In the genomic region with DNA sequence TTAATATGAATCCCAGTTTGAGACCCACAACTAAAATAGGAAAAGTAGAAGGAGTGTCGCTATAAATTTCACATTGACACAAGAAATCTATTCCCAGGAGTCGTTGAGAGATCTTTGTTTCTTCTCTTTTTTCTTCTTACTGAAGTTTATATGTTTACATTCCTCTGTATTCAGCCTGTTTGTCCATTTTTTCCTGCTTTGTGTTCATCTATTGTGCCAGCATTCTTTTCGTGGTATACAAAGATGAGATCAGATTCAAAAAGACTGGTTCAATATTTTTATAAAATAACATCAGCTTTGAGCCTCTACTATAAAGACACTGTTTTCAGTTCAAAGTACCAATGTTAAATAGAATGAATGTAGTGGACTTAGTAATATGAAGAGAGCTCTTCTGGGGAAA, we compare ENCODE assay signal across 1 cellular context.
TF ChIP-seq lines count a peak whose summit lies in the region.

No MANE protein-coding gene starts in this region.

TF ChIP-seq in HCT116, 20 proteins besides CTCF, POLR2A, EP300 and RAD21:
- TF ChIP-seq ZNF274 (IDR thresholded peaks at IDR 0.05; ENCODE audit: low read depth, low read length): no peak
- no peak for TF ChIP-seq EGR1 (IDR thresholded peaks at IDR 0.05; ENCODE audit: low read depth)
- TF ChIP-seq, protein P1, sequence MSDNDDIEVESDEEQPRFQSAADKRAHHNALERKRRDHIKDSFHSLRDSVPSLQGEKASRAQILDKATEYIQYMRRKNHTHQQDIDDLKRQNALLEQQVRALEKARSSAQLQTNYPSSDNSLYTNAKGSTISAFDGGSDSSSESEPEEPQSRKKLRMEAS (IDR thresholded peaks at IDR 0.05): no peak
- no peak for TF ChIP-seq SIN3A (IDR thresholded peaks at IDR 0.05; ENCODE audit: low read depth)
- no peak for TF ChIP-seq CEBPB (IDR thresholded peaks at IDR 0.05; ENCODE audit: low read depth)
- no peak for TF ChIP-seq POLR2AphosphoS5 (IDR thresholded peaks at IDR 0.05; ENCODE audit: low read depth, low read length)
- TF ChIP-seq, protein P2, sequence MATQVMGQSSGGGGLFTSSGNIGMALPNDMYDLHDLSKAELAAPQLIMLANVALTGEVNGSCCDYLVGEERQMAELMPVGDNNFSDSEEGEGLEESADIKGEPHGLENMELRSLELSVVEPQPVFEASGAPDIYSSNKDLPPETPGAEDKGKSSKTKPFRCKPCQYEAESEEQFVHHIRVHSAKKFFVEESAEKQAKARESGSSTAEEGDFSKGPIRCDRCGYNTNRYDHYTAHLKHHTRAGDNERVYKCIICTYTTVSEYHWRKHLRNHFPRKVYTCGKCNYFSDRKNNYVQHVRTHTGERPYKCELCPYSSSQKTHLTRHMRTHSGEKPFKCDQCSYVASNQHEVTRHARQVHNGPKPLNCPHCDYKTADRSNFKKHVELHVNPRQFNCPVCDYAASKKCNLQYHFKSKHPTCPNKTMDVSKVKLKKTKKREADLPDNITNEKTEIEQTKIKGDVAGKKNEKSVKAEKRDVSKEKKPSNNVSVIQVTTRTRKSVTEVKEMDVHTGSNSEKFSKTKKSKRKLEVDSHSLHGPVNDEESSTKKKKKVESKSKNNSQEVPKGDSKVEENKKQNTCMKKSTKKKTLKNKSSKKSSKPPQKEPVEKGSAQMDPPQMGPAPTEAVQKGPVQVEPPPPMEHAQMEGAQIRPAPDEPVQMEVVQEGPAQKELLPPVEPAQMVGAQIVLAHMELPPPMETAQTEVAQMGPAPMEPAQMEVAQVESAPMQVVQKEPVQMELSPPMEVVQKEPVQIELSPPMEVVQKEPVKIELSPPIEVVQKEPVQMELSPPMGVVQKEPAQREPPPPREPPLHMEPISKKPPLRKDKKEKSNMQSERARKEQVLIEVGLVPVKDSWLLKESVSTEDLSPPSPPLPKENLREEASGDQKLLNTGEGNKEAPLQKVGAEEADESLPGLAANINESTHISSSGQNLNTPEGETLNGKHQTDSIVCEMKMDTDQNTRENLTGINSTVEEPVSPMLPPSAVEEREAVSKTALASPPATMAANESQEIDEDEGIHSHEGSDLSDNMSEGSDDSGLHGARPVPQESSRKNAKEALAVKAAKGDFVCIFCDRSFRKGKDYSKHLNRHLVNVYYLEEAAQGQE (IDR thresholded peaks at IDR 0.05; ENCODE audit: low read depth): no peak
- TF ChIP-seq ELF1 (IDR thresholded peaks at IDR 0.05; ENCODE audit: borderline replicate concordance, low read depth): no peak
- TF ChIP-seq YY1 (IDR thresholded peaks at IDR 0.05; ENCODE audit: extremely low read depth, insufficient replicate concordance, low read depth, low read length): no peak
- TF ChIP-seq SP1 (IDR thresholded peaks at IDR 0.05; ENCODE audit: low read depth): no peak
- TF ChIP-seq CBX3 (IDR thresholded peaks at IDR 0.05; ENCODE audit: low read depth): no peak
- TF ChIP-seq TCF7L2 (IDR thresholded peaks at IDR 0.05; ENCODE audit: borderline replicate concordance, extremely low read depth, insufficient read depth, insufficient read length): no peak
- no peak for TF ChIP-seq JUND (IDR thresholded peaks at IDR 0.05)
- no peak for TF ChIP-seq SRF (IDR thresholded peaks at IDR 0.05; ENCODE audit: low read depth)
- TF ChIP-seq, protein P3, sequence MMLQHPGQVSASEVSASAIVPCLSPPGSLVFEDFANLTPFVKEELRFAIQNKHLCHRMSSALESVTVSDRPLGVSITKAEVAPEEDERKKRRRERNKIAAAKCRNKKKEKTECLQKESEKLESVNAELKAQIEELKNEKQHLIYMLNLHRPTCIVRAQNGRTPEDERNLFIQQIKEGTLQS (IDR thresholded peaks at IDR 0.05): no peak
- no peak for TF ChIP-seq EZH2 (IDR thresholded peaks at IDR 0.05)
